2 cellular contexts compared by ENCODE assay signal in genomic region chr6:160161647-160161986, GRCh38.
TF ChIP-seq lines count a peak whose summit lies in the region.

No MANE protein-coding gene starts in this region.

TF ChIP-seq in GM12878, 131 proteins besides CTCF, POLR2A, EP300 and RAD21:
- TF ChIP-seq SREBF1 (IDR thresholded peaks at IDR 0.05; ENCODE audit: low read length), result no peak
- TF ChIP-seq RAD51 (IDR thresholded peaks at IDR 0.05), result 0 out of 2 replicates have a peak, but pooled peaks have one; percentile 28
- TF ChIP-seq FOXM1 (IDR thresholded peaks at IDR 0.05; ENCODE audit: low read depth, low read length), result no peak
- TF ChIP-seq, protein P1, sequence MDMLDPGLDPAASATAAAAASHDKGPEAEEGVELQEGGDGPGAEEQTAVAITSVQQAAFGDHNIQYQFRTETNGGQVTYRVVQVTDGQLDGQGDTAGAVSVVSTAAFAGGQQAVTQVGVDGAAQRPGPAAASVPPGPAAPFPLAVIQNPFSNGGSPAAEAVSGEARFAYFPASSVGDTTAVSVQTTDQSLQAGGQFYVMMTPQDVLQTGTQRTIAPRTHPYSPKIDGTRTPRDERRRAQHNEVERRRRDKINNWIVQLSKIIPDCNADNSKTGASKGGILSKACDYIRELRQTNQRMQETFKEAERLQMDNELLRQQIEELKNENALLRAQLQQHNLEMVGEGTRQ (IDR thresholded peaks at IDR 0.05; ENCODE audit: borderline replicate concordance, low read depth, low read length), result no peak
TF ChIP-seq in GM12878: peak in this region for 1.

TF ChIP-seq in HepG2, 621 proteins besides CTCF, POLR2A, EP300 and RAD21:
- TF ChIP-seq ZNF768 (CRISPR knock-in tag; IDR thresholded peaks at IDR 0.05) (0 out of 2 replicates have a peak, but pooled peaks have one; percentile 4), JUND (CRISPR knock-in tag; IDR thresholded peaks at IDR 0.05) (no peak)
TF ChIP-seq in HepG2: peak in this region for 1.
